8 cellular contexts compared by ENCODE assay signal in genomic region chr10:88687853-88688467, GRCh38. TPM values are rescaled to one million over a fixed set of nuclear protein-coding genes. Genes with fewer than 3 reads are reported as not detected.
DNase-seq lines count a peak whose midpoint lies in the region; ATAC-seq and TF ChIP-seq lines count a peak whose summit lies in the region.

No MANE protein-coding gene starts in this region.

- no peaks in the 10 kb centered on the region for H3K36me3 Mint-ChIP-seq in neural progenitor cell
- H3K36me3 Mint-ChIP-seq in activated naive CD4-positive, alpha-beta T cell treated with anti-CD3 and anti-CD28 coated beads, Interleukin-2, amount 10 ng/mL, durations not matched to agents 7 days and 5 days = no peaks in the 10 kb centered on the region
- H3K36me3 Mint-ChIP-seq in activated CD4-positive, alpha-beta memory T cell treated with anti-CD3 and anti-CD28 coated beads for 36 hours = no peaks in the 10 kb centered on the region

- H3K27ac ChIP-seq in heart right ventricle (no peak overlapping the region), dorsolateral prefrontal cortex (no peak overlapping the region), neural progenitor cell (no peak overlapping the region)

- no peaks in the 10 kb centered on the region for H3F3A ChIP-seq in neural progenitor cell (ENCODE audit: low read depth)

- H3K9me3 ChIP-seq in heart right ventricle (peaks cover 0 to 4% (median 0%) of the 10 kb centered on the region in 11 donors), neural progenitor cell (ENCODE audit: low read depth) (no peaks in the 10 kb centered on the region)

- ATAC-seq in heart right ventricle = no peak
- no peak for ATAC-seq in left ventricle myocardium superior

- H2AFZ ChIP-seq in neural progenitor cell (replicated peaks) = no peak overlapping the region

- DNase-seq in heart right ventricle = no peak
- DNase-seq in left ventricle myocardium superior = no peak
- DNase-seq in NOMO-1 (lab: John Stamatoyannopoulos, UW; ENCODE audit: unreplicated experiment in 2 of 2) = peak; percentile 33 to 49
- DNase-seq in dorsolateral prefrontal cortex = no peak
- DNase-seq in neural progenitor cell (ENCODE audit: low spot score) = peak; percentile 21
- no peak for DNase-seq in activated naive CD4-positive, alpha-beta T cell treated with anti-CD3 and anti-CD28 coated beads, Interleukin-2, amount 10 ng/mL, durations not matched to agents 7 days and 5 days
- DNase-seq in middle frontal gyrus (ENCODE audit: extremely low spot score, low spot score) = no peak
- no peak for DNase-seq in activated CD4-positive, alpha-beta memory T cell treated with anti-CD3 and anti-CD28 coated beads for 36 hours

- H4K20me1 ChIP-seq in neural progenitor cell (ENCODE audit: low read depth) = no peaks in the 10 kb centered on the region

- H3K4me1 Mint-ChIP-seq in neural progenitor cell = no peaks in the 10 kb centered on the region
- H3K4me1 Mint-ChIP-seq in activated naive CD4-positive, alpha-beta T cell treated with anti-CD3 and anti-CD28 coated beads, Interleukin-2, amount 10 ng/mL, durations not matched to agents 7 days and 5 days = no peaks in the 10 kb centered on the region
- no peaks in the 10 kb centered on the region for H3K4me1 Mint-ChIP-seq in activated CD4-positive, alpha-beta memory T cell treated with anti-CD3 and anti-CD28 coated beads for 36 hours (ENCODE audit: low read depth)

- no peak overlapping the region for H3K4me3 ChIP-seq in heart right ventricle
- no peak overlapping the region for H3K4me3 ChIP-seq in dorsolateral prefrontal cortex
- no peak overlapping the region for H3K4me3 ChIP-seq in neural progenitor cell

- H3K9me3 Mint-ChIP-seq in neural progenitor cell = peaks cover 3% of the 10 kb centered on the region
- H3K9me3 Mint-ChIP-seq in activated naive CD4-positive, alpha-beta T cell treated with anti-CD3 and anti-CD28 coated beads, Interleukin-2, amount 10 ng/mL, durations not matched to agents 7 days and 5 days = no peaks in the 10 kb centered on the region
- no peaks in the 10 kb centered on the region for H3K9me3 Mint-ChIP-seq in activated CD4-positive, alpha-beta memory T cell treated with anti-CD3 and anti-CD28 coated beads for 36 hours

- POLR2A ChIA-PET in activated CD4-positive, alpha-beta memory T cell treated with anti-CD3 and anti-CD28 coated beads for 36 hours (lab: Charles Lee) = no interaction called here

- H3K27me3 ChIP-seq in heart right ventricle = peaks cover 0 to 14% (median 0%) of the 10 kb centered on the region in 7 donors
- H3K27me3 ChIP-seq in dorsolateral prefrontal cortex = peaks cover 0 to 5% (median 0%) of the 10 kb centered on the region in 45 donors
- no peaks in the 10 kb centered on the region for H3K27me3 ChIP-seq in neural progenitor cell

- CTCF ChIA-PET in activated naive CD4-positive, alpha-beta T cell treated with anti-CD3 and anti-CD28 coated beads, Interleukin-2, amount 10 ng/mL, durations not matched to agents 7 days and 5 days (lab: Charles Lee) = interaction anchor here (0.7 to 2.3 kb wide), 10 partner anchors 11 to 341 kb away, joined by 3 to 11 read pairs (median 4); no protein-coding TSS in a partner anchor
- CTCF ChIA-PET in activated CD4-positive, alpha-beta memory T cell treated with anti-CD3 and anti-CD28 coated beads for 36 hours (lab: Charles Lee) = interaction anchor here (0.7 to 4.5 kb wide), 16 partner anchors 8 to 245 kb away, joined by 3 to 31 read pairs (median 3); no protein-coding TSS in a partner anchor

- H3K4me1 ChIP-seq in heart right ventricle = no peaks in the 10 kb centered on the region
- no peaks in the 10 kb centered on the region for H3K4me1 ChIP-seq in neural progenitor cell

- peak; percentile 34 to 81 (median 65) for TF ChIP-seq CTCF in heart right ventricle (IDR thresholded peaks at IDR 0.05)
- peak; percentile 56 to 87 (median 70) for TF ChIP-seq CTCF in dorsolateral prefrontal cortex (IDR thresholded peaks at IDR 0.05 in 54 of 56, conservative IDR thresholded peaks at IDR 0.05 in 2 of 56; ENCODE audit: low read depth in 1 of 56, partially characterized antibody in 56 of 56)
- TF ChIP-seq CTCF in neural progenitor cell (IDR thresholded peaks at IDR 0.05) = peak; percentile 78

- H3K4me2 ChIP-seq in neural progenitor cell = no peak overlapping the region

- peaks cover 2% of the 10 kb centered on the region for H3K27me3 Mint-ChIP-seq in neural progenitor cell (ENCODE audit: insufficient read depth, low read depth)
- H3K27me3 Mint-ChIP-seq in activated naive CD4-positive, alpha-beta T cell treated with anti-CD3 and anti-CD28 coated beads, Interleukin-2, amount 10 ng/mL, durations not matched to agents 7 days and 5 days = peaks cover 18% of the 10 kb centered on the region
- H3K27me3 Mint-ChIP-seq in activated CD4-positive, alpha-beta memory T cell treated with anti-CD3 and anti-CD28 coated beads for 36 hours = peaks cover 5% of the 10 kb centered on the region

- no peak overlapping the region for H3K27ac Mint-ChIP-seq in neural progenitor cell
- H3K27ac Mint-ChIP-seq in activated naive CD4-positive, alpha-beta T cell treated with anti-CD3 and anti-CD28 coated beads, Interleukin-2, amount 10 ng/mL, durations not matched to agents 7 days and 5 days = no peak overlapping the region
- H3K27ac Mint-ChIP-seq in activated CD4-positive, alpha-beta memory T cell treated with anti-CD3 and anti-CD28 coated beads for 36 hours = no peak overlapping the region

- H3K9ac ChIP-seq in neural progenitor cell = no peak overlapping the region

- no peaks in the 10 kb centered on the region for H3K79me2 ChIP-seq in neural progenitor cell (ENCODE audit: low read depth)

- no peak overlapping the region for H3K4me3 Mint-ChIP-seq in neural progenitor cell
- H3K4me3 Mint-ChIP-seq in activated naive CD4-positive, alpha-beta T cell treated with anti-CD3 and anti-CD28 coated beads, Interleukin-2, amount 10 ng/mL, durations not matched to agents 7 days and 5 days = no peak overlapping the region
- H3K4me3 Mint-ChIP-seq in activated CD4-positive, alpha-beta memory T cell treated with anti-CD3 and anti-CD28 coated beads for 36 hours = no peak overlapping the region

- no peaks in the 10 kb centered on the region for H3K36me3 ChIP-seq in heart right ventricle
- no peaks in the 10 kb centered on the region for H3K36me3 ChIP-seq in neural progenitor cell

- intact Hi-C loops in heart right ventricle (cut with DNase I) = loop anchor here in 5 of 10 donors (5.0 to 10.0 kb wide), 3 partner anchors 97 to 124 kb away; no protein-coding TSS in a partner anchor
- intact Hi-C loops in left ventricle myocardium superior (cut with micrococcal nuclease) = no loop called here
- intact Hi-C loops in dorsolateral prefrontal cortex (cut with DNase I) = no loop called here
- intact Hi-C loops in activated CD4-positive, alpha-beta memory T cell treated with anti-CD3 and anti-CD28 coated beads for 36 hours (cut with micrococcal nuclease) = loop anchor here (1.0 to 5.0 kb wide), 2 partner anchors 122 to 244 kb away; no protein-coding TSS in a partner anchor

RNA-seq across cellular contexts. Expression of gene LIPK, which starts 18.1 kb away (rescaled TPM):
- total RNA-seq in heart right ventricle (not detected), left ventricle myocardium superior (not detected), dorsolateral prefrontal cortex (not detected), neural progenitor cell (ENCODE audit: low replicate concordance) (not detected in 2 replicates)
- not detected for polyA plus RNA-seq in heart right ventricle
- total RNA-seq in activated CD4-positive, alpha-beta memory T cell treated with anti-CD3 and anti-CD28 coated beads for 36 hours = not detected

RNA-seq across cellular contexts. Expression of gene LIPF, which starts 23.7 kb away (rescaled TPM):
- total RNA-seq in heart right ventricle (not detected), left ventricle myocardium superior (not detected), dorsolateral prefrontal cortex (under 1 TPM in 2 of 120 experiments, not detected in 118; 0.33 to 0.41 TPM), neural progenitor cell (ENCODE audit: low replicate concordance) (not detected in 2 replicates)
- polyA plus RNA-seq in heart right ventricle = under 1 TPM; 0.65 to 0.95 TPM
- not detected for total RNA-seq in activated CD4-positive, alpha-beta memory T cell treated with anti-CD3 and anti-CD28 coated beads for 36 hours

Comparison
In these comparisons a context has a peak if more than half of its experiments do, and no peak if none do; other contexts are left out.
1. DNase-seq: peak in NOMO-1 (2 of 2) and neural progenitor cell (single experiment); none in heart right ventricle (0 of 2), left ventricle myocardium superior (single experiment), dorsolateral prefrontal cortex (0 of 10), activated naive CD4-positive, alpha-beta T cell treated with anti-CD3 and anti-CD28 coated beads, Interleukin-2, amount 10 ng/mL, durations not matched to agents 7 days and 5 days (single experiment), middle frontal gyrus (single experiment) and activated CD4-positive, alpha-beta memory T cell treated with anti-CD3 and anti-CD28 coated beads for 36 hours (single experiment).
2. Peak in every context shown above with its lines, with median percentiles within 50 percentile points of each other: CTCF ChIP-seq.